Comparison of ENCODE assay signal across 18 cellular contexts in the genomic region with DNA sequence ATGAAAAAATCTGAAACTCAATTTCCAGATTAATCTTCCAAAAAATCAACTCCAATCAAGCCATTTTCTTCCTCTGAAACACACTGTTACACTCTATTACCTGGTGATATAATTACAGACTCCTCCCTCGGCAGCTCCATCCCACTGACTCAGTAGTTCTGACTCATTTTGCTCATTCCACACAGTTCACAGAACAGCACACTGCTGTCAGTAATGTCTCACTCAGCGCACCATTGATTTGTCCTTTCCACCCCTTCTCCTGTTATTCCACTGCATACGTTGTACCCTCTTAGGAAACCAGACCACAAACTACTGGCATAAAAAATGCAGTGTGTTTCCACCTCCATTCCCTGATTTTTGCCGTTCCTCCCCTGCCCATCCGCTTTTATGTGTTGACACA.
DNase-seq lines count a peak whose midpoint lies in the region; ATAC-seq and TF ChIP-seq lines count a peak whose summit lies in the region.
"Had no signal": no experiment of that assay in that cellular context is flagged by ENCODE, and none has a peak within 500 bp of the region (broad histone marks: within the 10 kb centered on the region; RNA-seq: fewer than 3 reads in every experiment).

No MANE protein-coding gene starts in this region.

- POLR2A ChIA-PET in RWPE1 (lab: Yijun Ruan, JAX; ENCODE audit: low non-redundant PET), result no interaction called here

- TF ChIP-seq CTCF in RWPE1 (conservative IDR thresholded peaks at IDR 0.05; ENCODE audit: low read depth), result no peak

- intact Hi-C loops in Right ventricle myocardium inferior (cut with DNase I), result no loop called here

- no peak overlapping the region for H3K27ac ChIP-seq in RWPE1
- H3K27ac ChIP-seq: coronary artery, right lobe of liver had no signal

- CTCF ChIA-PET in RWPE1 (lab: Yijun Ruan, JAX), result no interaction called here

- peak; percentile 17 for DNase-seq in GM03348 (ENCODE audit: low spot score)
- DNase-seq in RWPE1 (ENCODE audit: low spot score), result peak; percentile 68
- DNase-seq in putamen (ENCODE audit: low spot score), result peak; percentile 72
- no peak for DNase-seq in Right ventricle myocardium inferior (ENCODE audit: missing footprints)
- DNase-seq in activated CD8-positive, alpha-beta memory T cell treated with anti-CD3 and anti-CD28 coated beads for 24 hours, result no peak
- DNase-seq: activated CD8-positive, alpha-beta T cell treated with anti-CD3 and anti-CD28 coated beads for 36 hours; activated naive CD4-positive, alpha-beta T cell treated with anti-CD3 and anti-CD28 coated beads, Interleukin-2, amount 10 ng/mL, durations not matched to agents 7 days and 5 days; left colon; naive B cell; NCI-H146; NCI-H526; right lobe of liver; SHP77; stimulated activated naive CD4-positive, alpha-beta T cell treated with Interleukin-2 at 50 U/mL for 16 hours had no signal

- peak; percentile 72 for ATAC-seq in esophagus mucosa
- ATAC-seq in GM21526 (IDR thresholded peaks at IDR 0.05; ENCODE audit: low FRiP score, unreplicated experiment), result no peak
- ATAC-seq in Right ventricle myocardium inferior, result no peak
- no peak for ATAC-seq in GM19328 (IDR thresholded peaks at IDR 0.05; ENCODE audit: unreplicated experiment)
- ATAC-seq: activated CD8-positive, alpha-beta T cell treated with anti-CD3 and anti-CD28 coated beads for 36 hours; left colon; right lobe of liver had no signal

Comparison
In these comparisons a context has a peak if more than half of its experiments do, and no peak if none do; other contexts are left out.
1. DNase-seq: peak in GM03348 (single experiment), RWPE1 (single experiment) and putamen (single experiment); none in Right ventricle myocardium inferior (single experiment) and activated CD8-positive, alpha-beta memory T cell treated with anti-CD3 and anti-CD28 coated beads for 24 hours (single experiment).